8 cellular contexts compared by ENCODE assay signal in the genomic region with DNA sequence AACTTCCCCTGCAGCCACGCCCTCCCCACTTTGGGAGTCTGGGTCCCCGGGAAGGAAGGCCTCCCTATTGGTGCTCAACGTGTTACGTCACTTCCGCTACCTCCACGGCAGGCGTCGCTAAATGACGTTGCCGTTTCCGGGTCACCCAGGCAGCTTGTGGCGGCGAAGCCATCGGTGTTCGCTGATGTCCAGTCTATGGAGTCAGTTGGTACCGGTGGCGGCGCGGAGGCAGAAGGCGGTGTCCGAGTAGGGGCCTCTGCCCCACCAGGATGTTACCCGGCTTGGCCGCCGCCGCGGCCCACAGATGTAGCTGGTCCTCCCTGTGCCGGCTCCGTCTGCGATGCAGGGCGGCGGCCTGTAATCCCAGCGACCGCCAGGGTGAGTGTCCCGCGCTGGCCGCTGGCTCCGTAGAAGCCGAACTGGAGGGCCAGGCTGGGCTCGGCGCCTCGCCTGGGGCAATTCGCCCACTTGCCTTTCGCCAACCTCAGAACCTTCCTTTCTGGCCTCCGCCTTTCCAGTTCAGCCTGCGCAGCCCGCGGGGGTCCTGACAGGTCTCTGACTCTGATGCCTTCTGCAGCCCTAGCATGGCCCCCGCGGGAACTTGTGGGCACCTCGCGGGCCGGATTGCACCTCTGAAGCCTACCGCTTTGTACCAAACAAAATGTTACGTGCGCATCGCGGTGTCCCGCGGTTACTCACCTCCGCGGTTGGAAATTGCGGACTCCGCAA. TPM values are rescaled to one million over a fixed set of nuclear protein-coding genes. Genes with fewer than 3 reads are reported as not detected.
A peak's percentile ranks its signal among the peaks of the same experiment; 100 is the strongest.
DNase-seq lines count a peak whose midpoint lies in the region; ATAC-seq and TF ChIP-seq lines count a peak whose summit lies in the region.

A gene (plus strand): TSS at position 148 of the 729 bp plus-strand sequence. CDS start 122 bp downstream, at position 270.

- peak within 1 kb of the TSS; percentile 88 for H3K4me3 Mint-ChIP-seq in Calu3 (ENCODE audit: low read depth, unreplicated experiment)
- peak within 1 kb of the TSS; percentile 81 for H3K4me3 Mint-ChIP-seq in endodermal cell

- H3K27me3 Mint-ChIP-seq in Calu3 (ENCODE audit: unreplicated experiment) (no peaks in the 10 kb centered on the region), endodermal cell (ENCODE audit: insufficient read depth) (no peaks in the 10 kb centered on the region)

- peak; percentile 98 for ATAC-seq in GM21381 (IDR thresholded peaks at IDR 0.05; ENCODE audit: unreplicated experiment)

- no peak within 1 kb of the TSS for H4K5ac ChIP-seq in mesendoderm (ENCODE audit: low read length)

- H3K27me3 ChIP-seq in endodermal cell (ENCODE audit: control insufficient read depth, insufficient read depth, low read length, poor library complexity, severe bottlenecking), result no peaks in the 10 kb centered on the region
- H3K27me3 ChIP-seq in mesendoderm (ENCODE audit: insufficient read depth, low read length, poor library complexity), result no peaks in the 10 kb centered on the region

- H2BK120ac ChIP-seq in mesendoderm (ENCODE audit: low read depth, low read length), result no peak within 1 kb of the TSS

- H3K27ac ChIP-seq in endodermal cell (ENCODE audit: low read depth, low read length) (peak within 1 kb of the TSS; percentile 21), mesendoderm (ENCODE audit: low read depth, low read length) (no peak within 1 kb of the TSS)

- H3K36me3 Mint-ChIP-seq in Calu3 (ENCODE audit: insufficient read depth, unreplicated experiment), result peaks cover 28% of the 10 kb centered on the region
- no peaks in the 10 kb centered on the region for H3K36me3 Mint-ChIP-seq in endodermal cell (ENCODE audit: low read depth)

- no peak within 1 kb of the TSS for H3K23ac ChIP-seq in mesendoderm (ENCODE audit: low read length)

- intact Hi-C loops in Calu3 (cut with micrococcal nuclease; ENCODE audit: unreplicated experiment), result no loop called here

- H3K9me3 Mint-ChIP-seq in Calu3 (ENCODE audit: low read depth, unreplicated experiment) (no peaks in the 10 kb centered on the region), endodermal cell (no peaks in the 10 kb centered on the region)

- peak within 1 kb of the TSS; percentile 35 for H3K18ac ChIP-seq in mesendoderm (ENCODE audit: low read length)

- H3K4ac ChIP-seq in mesendoderm (ENCODE audit: low read depth, low read length), result peak within 1 kb of the TSS; percentile 10

- no peak within 1 kb of the TSS for H2BK5ac ChIP-seq in mesendoderm (ENCODE audit: low read length)

- H3K36me3 ChIP-seq in endodermal cell (ENCODE audit: control insufficient read depth, insufficient read depth, low read length) (no peaks in the 10 kb centered on the region), mesendoderm (ENCODE audit: control insufficient read depth, insufficient read depth, low read length) (no peaks in the 10 kb centered on the region)

- no TSS peak for BruUV-seq in Calu3 (replicated peaks; lab: Mats Ljungman, UMichigan)

- peak within 1 kb of the TSS; percentile 7 for H4K8ac ChIP-seq in mesendoderm (ENCODE audit: low read depth, low read length)

- H2BK15ac ChIP-seq in mesendoderm (replicated peaks; ENCODE audit: low read depth), result no peak within 1 kb of the TSS

- H3K9ac ChIP-seq in endodermal cell (ENCODE audit: extremely low read depth, low read length, poor library complexity, severe bottlenecking), result peak within 1 kb of the TSS; percentile 84
- H3K9ac ChIP-seq in mesendoderm (ENCODE audit: low read length), result peak within 1 kb of the TSS; percentile 85

- no peaks in the 10 kb centered on the region for H3K9me3 ChIP-seq in endodermal cell (ENCODE audit: control insufficient read depth, low read length)

- DNase-seq in Calu3, result peak; percentile 85
- peak in 75 of 76 experiments; percentile 22 to 93 (median 82) for DNase-seq in HUDEP-2 (lab: John Stamatoyannopoulos, UW; ENCODE audit: unreplicated experiment in 76 of 76)
- peak; percentile 85 for DNase-seq in NOMO-1 treated with dmso at 0.1 percent for 144 hours (lab: John Stamatoyannopoulos, UW; ENCODE audit: unreplicated experiment)
- DNase-seq in activated CD8-positive, alpha-beta memory T cell treated with anti-CD3 and anti-CD28 coated beads for 48 hours (ENCODE audit: low read depth in 2 of 3, low spot score in 2 of 3), result peak; percentile 75 to 77 (median 76)
- peak; percentile 97 for DNase-seq in endodermal cell
- DNase-seq in mesendoderm, result peak; percentile 97
- peak; percentile 82 for DNase-seq in stimulated activated CD8-positive, alpha-beta memory T cell treated with anti-CD3 and anti-CD28 coated beads, Interleukin-15, amount 100 ng/mL, for 1 hour (ENCODE audit: low read depth)

- TF ChIP-seq CTCF in Calu3 (IDR thresholded peaks at IDR 0.05; ENCODE audit: unreplicated experiment) (no peak), endodermal cell (conservative IDR thresholded peaks at IDR 0.05) (peak; percentile 76)

- H3K4me1 Mint-ChIP-seq in Calu3 (ENCODE audit: low read depth, unreplicated experiment) (no peaks in the 10 kb centered on the region), endodermal cell (peaks cover 11% of the 10 kb centered on the region)

- peak within 1 kb of the TSS; percentile 78 for H3K56ac ChIP-seq in mesendoderm (ENCODE audit: low read length)

- no peak within 1 kb of the TSS for H2AK5ac ChIP-seq in mesendoderm (ENCODE audit: low read length)

- H3K79me2 ChIP-seq in mesendoderm (ENCODE audit: control insufficient read depth, insufficient read depth, low read length), result peaks cover 14% of the 10 kb centered on the region

- H3K27ac Mint-ChIP-seq in Calu3 (ENCODE audit: unreplicated experiment) (peak within 1 kb of the TSS; percentile 98), endodermal cell (peak within 1 kb of the TSS; percentile 92)

- H3K4me1 ChIP-seq in endodermal cell (ENCODE audit: control insufficient read depth, insufficient read depth, low read length) (no peaks in the 10 kb centered on the region), mesendoderm (ENCODE audit: control insufficient read depth, low read depth, low read length) (no peaks in the 10 kb centered on the region)

- H3K79me1 ChIP-seq in mesendoderm (ENCODE audit: low read length), result peaks cover 6% of the 10 kb centered on the region

- 0% methylated on average over 22 to 63 of the region's 63 CpGs for WGBS in endodermal cell (ENCODE audit: insufficient coverage in 1 of 2, insufficient read length in 1 of 2), 2 experiments
- no CpG with 5 or more reads among the region's 63 CpGs for WGBS in mesendoderm (ENCODE audit: extremely low coverage, insufficient coverage, low lambda C conversion rate)

- peak within 1 kb of the TSS; percentile 99 for H3K4me3 ChIP-seq in endodermal cell (ENCODE audit: low read length)
- H3K4me3 ChIP-seq in mesendoderm (ENCODE audit: low read length), result peak within 1 kb of the TSS; percentile 74

- CTCF ChIA-PET in Calu3 (lab: Charles Lee), result interaction anchor here (0.7 kb wide), 1 partner anchor 23 kb away, joined by 13 read pairs; no protein-coding TSS in a partner anchor

- H3K4me2 ChIP-seq in mesendoderm (ENCODE audit: low read length), result peak within 1 kb of the TSS; percentile 84

RNA-seq across cellular contexts. Expression of the gene that starts here (rescaled TPM):
- total RNA-seq in Calu3 (2022) (43.4 and 45.5 TPM in 2 replicates), endodermal cell (10 to 100 TPM; 66.9 to 78.0 TPM)
- polyA plus RNA-seq in endodermal cell (2013, experiment 1 of 2), result 56.7 TPM
- polyA plus RNA-seq in endodermal cell (2013, experiment 2 of 2), result 53.0 TPM
- polyA plus RNA-seq in mesendoderm (2013, experiment 1 of 2), result 35.2 TPM
- polyA plus RNA-seq in mesendoderm (2013, experiment 2 of 2), result 35.1 TPM
